In the genomic region with DNA sequence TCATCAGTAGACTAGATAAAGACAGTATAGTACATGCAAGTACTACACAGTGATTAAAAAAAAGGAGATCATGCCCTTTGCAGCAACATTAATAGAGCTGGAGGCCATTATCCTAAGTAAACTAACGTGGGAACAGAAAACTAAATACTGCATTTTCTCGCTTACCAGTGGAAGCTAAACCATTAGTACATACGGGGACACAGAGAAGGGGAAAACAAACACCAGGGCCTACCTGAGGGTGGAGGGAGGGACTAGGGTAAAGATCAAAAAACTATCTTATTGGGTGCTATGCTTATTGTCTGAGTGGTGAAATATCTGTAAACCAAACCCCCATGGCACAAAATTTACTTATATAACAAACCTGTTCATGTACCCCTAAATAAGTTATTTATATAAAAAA, we compare ENCODE assay signal across 39 cellular contexts.
"Had no signal": no experiment of that assay in that cellular context is flagged by ENCODE, and none has a peak within 500 bp of the region (broad histone marks: within the 10 kb centered on the region; RNA-seq: fewer than 3 reads in every experiment).

No MANE protein-coding gene starts in this region.

- H3K27ac ChIP-seq: adrenal gland, ascending aorta, body of pancreas, brain microvascular endothelial cell, breast epithelium, cardiac muscle cell had no signal

- ATAC-seq: activated naive CD4-positive, alpha-beta T cell treated with anti-CD3 and anti-CD28 coated beads, Interleukin-2, amount 50 U/mL, for 72 hours; activated naive CD8-positive, alpha-beta T cell treated with anti-CD3 and anti-CD28 coated beads, Interleukin-2, amount 50 U/mL, for 24 hours; activated T-cell treated with anti-CD3 and anti-CD28 coated beads, Interleukin-2, amount 50 U/mL, for 4 hours; activated T-cell treated with anti-CD3 and anti-CD28 coated beads, Interleukin-2, amount 50 U/mL, for 72 hours; activated T-helper 17 cell treated with anti-CD3 and anti-CD28 coated beads, Interleukin-2, amount 50 U/mL, for 72 hours; body of pancreas had no signal

- FAIRE-seq: bronchial epithelial cell had no signal

- H3K4me3 Mint-ChIP-seq: activated naive CD4-positive, alpha-beta T cell treated with anti-CD3 and anti-CD28 coated beads, Interleukin-2, amount 10 ng/mL, durations not matched to agents 7 days and 5 days; activated naive CD4-positive, alpha-beta T cell treated with anti-CD3 and anti-CD28 coated beads, Interleukin-2, amount 50 U/mL, for 24 hours; activated naive CD8-positive, alpha-beta T cell; activated naive CD8-positive, alpha-beta T cell treated with anti-CD3 and anti-CD28 coated beads for 36 hours; activated naive CD8-positive, alpha-beta T cell treated with anti-CD3 and anti-CD28 coated beads, Interleukin-2, amount 10 ng/mL, durations not matched to agents 7 days and 5 days; activated naive CD8-positive, alpha-beta T cell treated with anti-CD3 and anti-CD28 coated beads, Interleukin-2, amount 50 U/mL, for 24 hours; activated T-cell treated with anti-CD3 and anti-CD28 coated beads, Interleukin-2, amount 50 U/mL, for 24 hours; activated T-cell treated with anti-CD3 and anti-CD28 coated beads, Interleukin-2, amount 50 U/mL, for 4 hours; activated T-cell treated with anti-CD3 and anti-CD28 coated beads, Interleukin-2, amount 50 U/mL, for 72 hours; activated T-helper 1 cell treated with anti-CD3 and anti-CD28 coated beads, Interleukin-12 subunit alpha, Interleukin-12 subunit beta, Interleukin-2, Interleukin-4 antibody, amounts not matched to agents 30 ng/mL and 10 ng/mL and 1 ng/mL, durations not matched to agents 14 hours and 24 hours and 36 hours; activated T-helper 17 cell treated with anti-CD3 and anti-CD28 coated beads, Interleukin-2, amount 50 U/mL, for 72 hours; brain; central memory CD8-positive, alpha-beta T cell had no signal

- H3K27me3 ChIP-seq: adrenal gland, ascending aorta, body of pancreas, brain microvascular endothelial cell, cardiac muscle cell had no signal

- H3K4me3 ChIP-seq: adrenal gland, ascending aorta, body of pancreas, breast epithelium, cardiac muscle cell had no signal

- H3K4me1 Mint-ChIP-seq: activated naive CD4-positive, alpha-beta T cell treated with anti-CD3 and anti-CD28 coated beads, Interleukin-2, amount 10 ng/mL, durations not matched to agents 7 days and 5 days; activated naive CD4-positive, alpha-beta T cell treated with anti-CD3 and anti-CD28 coated beads, Interleukin-2, amount 50 U/mL, for 24 hours; activated naive CD8-positive, alpha-beta T cell treated with anti-CD3 and anti-CD28 coated beads for 36 hours; activated naive CD8-positive, alpha-beta T cell treated with anti-CD3 and anti-CD28 coated beads, Interleukin-2, amount 10 ng/mL, durations not matched to agents 7 days and 5 days; activated naive CD8-positive, alpha-beta T cell treated with anti-CD3 and anti-CD28 coated beads, Interleukin-2, amount 50 U/mL, for 24 hours; activated T-helper 17 cell treated with anti-CD3 and anti-CD28 coated beads, Interleukin-2, amount 50 U/mL, for 72 hours; brain; central memory CD8-positive, alpha-beta T cell had no signal

- H3K36me3 ChIP-seq: adrenal gland, ascending aorta, brain microvascular endothelial cell, cardiac muscle cell had no signal

- H3K4me1 ChIP-seq: adrenal gland, ascending aorta, body of pancreas, breast epithelium had no signal

- H3K27me3 Mint-ChIP-seq: activated naive CD4-positive, alpha-beta T cell treated with anti-CD3 and anti-CD28 coated beads, Interleukin-2, amount 10 ng/mL, durations not matched to agents 7 days and 5 days; activated naive CD4-positive, alpha-beta T cell treated with anti-CD3 and anti-CD28 coated beads, Interleukin-2, amount 50 U/mL, for 24 hours; activated naive CD8-positive, alpha-beta T cell; activated naive CD8-positive, alpha-beta T cell treated with anti-CD3 and anti-CD28 coated beads for 36 hours; activated naive CD8-positive, alpha-beta T cell treated with anti-CD3 and anti-CD28 coated beads, Interleukin-2, amount 10 ng/mL, durations not matched to agents 7 days and 5 days; activated naive CD8-positive, alpha-beta T cell treated with anti-CD3 and anti-CD28 coated beads, Interleukin-2, amount 50 U/mL, for 24 hours; activated T-helper 17 cell treated with anti-CD3 and anti-CD28 coated beads, Interleukin-2, amount 50 U/mL, for 72 hours; brain; central memory CD8-positive, alpha-beta T cell had no signal

- H3K9me3 ChIP-seq: adrenal gland, body of pancreas had no signal

- H3K36me3 Mint-ChIP-seq: activated naive CD4-positive, alpha-beta T cell treated with anti-CD3 and anti-CD28 coated beads, Interleukin-2, amount 10 ng/mL, durations not matched to agents 7 days and 5 days; activated naive CD4-positive, alpha-beta T cell treated with anti-CD3 and anti-CD28 coated beads, Interleukin-2, amount 50 U/mL, for 24 hours; activated naive CD4-positive, alpha-beta T cell treated with anti-CD3 and anti-CD28 coated beads, Interleukin-2, amount 50 U/mL, for 72 hours; activated naive CD8-positive, alpha-beta T cell; activated naive CD8-positive, alpha-beta T cell treated with anti-CD3 and anti-CD28 coated beads for 36 hours; activated naive CD8-positive, alpha-beta T cell treated with anti-CD3 and anti-CD28 coated beads, Interleukin-2, amount 10 ng/mL, durations not matched to agents 7 days and 5 days; brain had no signal

- H3K27ac Mint-ChIP-seq: activated naive CD4-positive, alpha-beta T cell treated with anti-CD3 and anti-CD28 coated beads, Interleukin-2, amount 10 ng/mL, durations not matched to agents 7 days and 5 days; activated naive CD4-positive, alpha-beta T cell treated with anti-CD3 and anti-CD28 coated beads, Interleukin-2, amount 50 U/mL, for 24 hours; activated naive CD4-positive, alpha-beta T cell treated with anti-CD3 and anti-CD28 coated beads, Interleukin-2, amount 50 U/mL, for 72 hours; activated naive CD8-positive, alpha-beta T cell; activated naive CD8-positive, alpha-beta T cell treated with anti-CD3 and anti-CD28 coated beads for 36 hours; activated naive CD8-positive, alpha-beta T cell treated with anti-CD3 and anti-CD28 coated beads, Interleukin-2, amount 10 ng/mL, durations not matched to agents 7 days and 5 days; activated naive CD8-positive, alpha-beta T cell treated with anti-CD3 and anti-CD28 coated beads, Interleukin-2, amount 50 U/mL, for 24 hours; activated T-cell treated with anti-CD3 and anti-CD28 coated beads, Interleukin-2, amount 50 U/mL, for 24 hours; activated T-cell treated with anti-CD3 and anti-CD28 coated beads, Interleukin-2, amount 50 U/mL, for 72 hours; activated T-helper 1 cell treated with anti-CD3 and anti-CD28 coated beads, Interleukin-12 subunit alpha, Interleukin-12 subunit beta, Interleukin-2, Interleukin-4 antibody, amounts not matched to agents 30 ng/mL and 10 ng/mL and 1 ng/mL, durations not matched to agents 14 hours and 24 hours and 36 hours; activated T-helper 17 cell treated with anti-CD3 and anti-CD28 coated beads, Interleukin-2, amount 50 U/mL, for 72 hours; activated T-helper 2 cell treated with anti-CD3 and anti-CD28 coated beads, Interferon-gamma antibody, Interleukin-2, Interleukin-4, amounts not matched to agents 10 μg/mL and 5 μg/mL and 100 μg/mL, durations not matched to agents 14 hours and 24 hours and 36 hours; brain had no signal

- H3K9me3 Mint-ChIP-seq: activated naive CD4-positive, alpha-beta T cell treated with anti-CD3 and anti-CD28 coated beads, Interleukin-2, amount 50 U/mL, for 24 hours; activated naive CD4-positive, alpha-beta T cell treated with anti-CD3 and anti-CD28 coated beads, Interleukin-2, amount 50 U/mL, for 72 hours; activated naive CD8-positive, alpha-beta T cell treated with anti-CD3 and anti-CD28 coated beads, Interleukin-2, amount 10 ng/mL, durations not matched to agents 7 days and 5 days; activated naive CD8-positive, alpha-beta T cell treated with anti-CD3 and anti-CD28 coated beads, Interleukin-2, amount 50 U/mL, for 24 hours; activated T-helper 1 cell treated with anti-CD3 and anti-CD28 coated beads, Interleukin-12 subunit alpha, Interleukin-12 subunit beta, Interleukin-2, Interleukin-4 antibody, amounts not matched to agents 30 ng/mL and 10 ng/mL and 1 ng/mL, durations not matched to agents 14 hours and 24 hours and 36 hours; activated T-helper 17 cell treated with anti-CD3 and anti-CD28 coated beads, Interleukin-2, amount 50 U/mL, for 72 hours; activated T-helper 2 cell treated with anti-CD3 and anti-CD28 coated beads, Interferon-gamma antibody, Interleukin-2, Interleukin-4, amounts not matched to agents 10 μg/mL and 5 μg/mL and 100 μg/mL, durations not matched to agents 14 hours and 24 hours and 36 hours; central memory CD8-positive, alpha-beta T cell had no signal

- DNase-seq: activated effector memory CD4-positive, alpha-beta T cell treated with anti-CD3 and anti-CD28 coated beads, Interleukin-2, amount 50 U/mL, for 16 hours; activated effector memory CD4-positive, alpha-beta T cell treated with Interleukin-2 at 50 U/mL for 16 hours; activated gamma-delta T cell; activated gamma-delta T cell treated with Interleukin-2 at 50 U/mL for 16 hours; activated naive CD4-positive, alpha-beta T cell; activated naive CD4-positive, alpha-beta T cell treated with anti-CD3 and anti-CD28 coated beads, Interleukin-2, amount 10 ng/mL, durations not matched to agents 7 days and 5 days; activated naive CD4-positive, alpha-beta T cell treated with anti-CD3 and anti-CD28 coated beads, Interleukin-2, amount 50 U/mL, for 16 hours; activated naive CD4-positive, alpha-beta T cell treated with Interleukin-2 at 50 U/mL for 16 hours; activated naive CD8-positive, alpha-beta T cell treated with anti-CD3 and anti-CD28 coated beads for 36 hours; activated naive CD8-positive, alpha-beta T cell treated with anti-CD3 and anti-CD28 coated beads, Interleukin-2, amount 10 ng/mL, durations not matched to agents 7 days and 5 days; activated naive CD8-positive, alpha-beta T cell treated with anti-CD3 and anti-CD28 coated beads, Interleukin-2, amount 50 U/mL, for 24 hours; activated T-cell treated with anti-CD3 and anti-CD28 coated beads for 4 hours; activated T-cell treated with anti-CD3 and anti-CD28 coated beads, Interleukin-2, amount 50 U/mL, for 1 hour; activated T-cell treated with anti-CD3 and anti-CD28 coated beads, Interleukin-2, amount 50 U/mL, for 24 hours; activated T-cell treated with anti-CD3 and anti-CD28 coated beads, Interleukin-2, amount 50 U/mL, for 4 hours; activated T-cell treated with anti-CD3 and anti-CD28 coated beads, Interleukin-2, amount 50 U/mL, for 48 hours; activated T-cell treated with anti-CD3 and anti-CD28 coated beads, Interleukin-2, amount 50 U/mL, for 72 hours; adrenal gland; amniotic stem cell; amygdala; anterior cingulate cortex; aorta; body of pancreas; brain microvascular endothelial cell; caudate nucleus; central memory CD4-positive, alpha-beta T cell; cerebellar nuclear complex had no signal
